In the genomic region with DNA sequence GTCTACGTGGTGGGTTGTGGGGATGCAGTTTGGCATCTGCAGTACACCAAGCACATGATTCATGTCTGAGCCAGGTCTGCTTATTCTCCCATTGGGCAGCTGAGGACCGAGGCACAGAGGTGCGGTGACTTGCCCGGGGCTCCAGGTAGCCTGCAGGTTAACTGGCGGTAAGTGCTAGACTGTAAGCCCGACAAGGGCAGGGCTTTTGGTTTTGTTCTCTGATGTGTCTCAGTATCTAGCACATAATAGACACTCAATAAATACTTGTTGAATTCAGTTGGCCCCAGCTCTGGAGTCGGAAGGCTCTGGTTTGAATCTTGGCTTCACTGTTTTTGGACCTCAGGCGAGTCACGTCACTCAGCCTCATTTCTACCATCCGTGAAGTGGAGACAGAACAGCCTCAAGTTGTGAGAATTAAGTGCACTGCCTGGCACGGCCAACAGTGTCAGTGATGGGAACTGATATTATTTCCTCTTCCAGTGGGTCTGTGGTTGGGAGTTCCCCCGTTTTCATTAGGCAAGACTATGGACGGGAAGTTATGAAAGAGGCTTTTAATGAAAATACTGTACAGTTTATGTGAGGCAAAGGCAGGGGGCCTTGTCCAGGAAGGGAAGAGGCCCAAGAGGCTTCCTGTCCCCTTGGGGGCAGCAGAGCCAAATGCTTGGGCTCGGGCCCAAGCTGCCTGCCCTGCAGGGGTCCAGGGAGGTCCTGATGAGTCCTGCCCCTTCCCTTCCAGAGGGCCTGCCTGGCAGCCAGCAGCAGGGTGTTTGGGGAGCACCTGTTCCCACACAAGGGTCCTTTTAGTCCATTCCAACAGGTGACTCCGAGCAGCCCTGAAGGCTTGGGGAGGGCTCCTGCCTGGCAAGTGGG, we compare ENCODE assay signal across 11 cellular contexts. TPM values are rescaled to one million over a fixed set of nuclear protein-coding genes. Genes with fewer than 3 reads are reported as not detected.
DNase-seq lines count a peak whose midpoint lies in the region; ATAC-seq, FAIRE-seq and TF ChIP-seq lines count a peak whose summit lies in the region.
"Had no signal": no experiment of that assay in that cellular context is flagged by ENCODE, and none has a peak within 500 bp of the region (broad histone marks: within the 10 kb centered on the region; RNA-seq: fewer than 3 reads in every experiment).

No MANE protein-coding gene starts in this region.

- peaks cover 7% of the 10 kb centered on the region for H3K36me3 ChIP-seq in CD8-positive, alpha-beta T cell (ENCODE audit: insufficient read depth, low read length)
- peaks cover 6 to 16% (median 11%) of the 10 kb centered on the region in 4 donors for H3K36me3 ChIP-seq in liver (ENCODE audit: control insufficient read depth in 4 of 4, insufficient read depth in 3 of 4, low read depth in 1 of 4, low read length in 3 of 4)

- POLR2A ChIA-PET in CD8-positive, alpha-beta T cell (lab: Charles Lee) = interaction anchor here (0.7 kb wide), 1 partner anchor 760 kb away, joined by 3 read pairs; no protein-coding TSS in a partner anchor

- peaks cover 2% of the 10 kb centered on the region for H3K27me3 Mint-ChIP-seq in CD8-positive, alpha-beta T cell (ENCODE audit: low read depth)
- no peaks in the 10 kb centered on the region for H3K27me3 Mint-ChIP-seq in activated naive CD8-positive, alpha-beta T cell
- H3K27me3 Mint-ChIP-seq: naive B cell had no signal

- DNase-seq in CD8-positive, alpha-beta T cell = no peak
- DNase-seq in HTR-8/SVneo (ENCODE audit: insufficient read length, low spot score) = no peak
- DNase-seq in NK-92 treated with Interleukin-12 subunit alpha and Interleukin-12 subunit beta, amount 100 ng/mL, for 24 hours (lab: John Stamatoyannopoulos, UW) = no peak
- DNase-seq in amniotic stem cell (lab: John Stamatoyannopoulos, UW) = no peak
- no peak for DNase-seq in D341Med (ENCODE audit: low spot score)
- DNase-seq: effector CD4-positive, alpha-beta T cell; naive B cell; NCI-H1694 had no signal

- H3K27ac Mint-ChIP-seq in CD8-positive, alpha-beta T cell = peak overlapping the region; percentile 41
- H3K27ac Mint-ChIP-seq in activated naive CD8-positive, alpha-beta T cell = peak overlapping the region; percentile 43

- no peak overlapping the region for H3K27ac ChIP-seq in CD8-positive, alpha-beta T cell (ENCODE audit: low read depth, low read length)
- H3K27ac ChIP-seq in liver (ENCODE audit: low read depth in 1 of 2, low read length in 2 of 2) = peak overlapping the region; percentile 40 to 45

- H3K36me3 Mint-ChIP-seq in CD8-positive, alpha-beta T cell = peaks cover 30% of the 10 kb centered on the region
- peaks cover 8% of the 10 kb centered on the region for H3K36me3 Mint-ChIP-seq in activated naive CD8-positive, alpha-beta T cell

- peaks cover 54% of the 10 kb centered on the region for H3K4me1 ChIP-seq in CD8-positive, alpha-beta T cell (ENCODE audit: insufficient read depth, low read length)
- peaks cover 13 to 38% (median 25%) of the 10 kb centered on the region in 4 donors for H3K4me1 ChIP-seq in liver (ENCODE audit: control insufficient read depth in 4 of 4, insufficient read depth in 4 of 4, low read length in 3 of 4)

- intact Hi-C loops in CD8-positive, alpha-beta T cell (cut with DNase I, micrococcal nuclease) = no loop called here

- no peak overlapping the region for H3K4me3 Mint-ChIP-seq in CD8-positive, alpha-beta T cell
- peak overlapping the region; percentile 9 for H3K4me3 Mint-ChIP-seq in activated naive CD8-positive, alpha-beta T cell

- ATAC-seq in CD8-positive, alpha-beta T cell = no peak
- ATAC-seq in HG02678 (IDR thresholded peaks at IDR 0.05; ENCODE audit: unreplicated experiment) = no peak

- no peaks in the 10 kb centered on the region for H3K9me3 Mint-ChIP-seq in CD8-positive, alpha-beta T cell
- no peaks in the 10 kb centered on the region for H3K9me3 Mint-ChIP-seq in activated naive CD8-positive, alpha-beta T cell (ENCODE audit: low read depth)
- H3K9me3 Mint-ChIP-seq: naive B cell had no signal

- WGBS in liver = 83% methylated on average over 15 of the region's 15 CpGs

- peak overlapping the region in 1 of 2 donors; percentile 12 for H3K9ac ChIP-seq in liver (ENCODE audit: low read depth in 1 of 2, low read length in 2 of 2)

- FAIRE-seq in HTR-8/SVneo (lab: Jason Lieb, UNC) = peak; percentile 20

- H3K27me3 ChIP-seq in CD8-positive, alpha-beta T cell (ENCODE audit: insufficient read depth, low read length) = no peaks in the 10 kb centered on the region
- H3K27me3 ChIP-seq in liver (ENCODE audit: control insufficient read depth in 4 of 4, insufficient read depth in 4 of 4, low read length in 3 of 4) = no peaks in the 10 kb centered on the region

- CTCF ChIA-PET in CD8-positive, alpha-beta T cell (lab: Charles Lee) = interaction anchor here (0.9 to 6.7 kb wide), 6 partner anchors 11 to 194 kb away, joined by 3 to 44 read pairs (median 30); partner anchors contain the start of gene LMAN2

- H3K4me3 ChIP-seq in CD8-positive, alpha-beta T cell (ENCODE audit: low read depth, low read length) = no peak overlapping the region
- no peak overlapping the region for H3K4me3 ChIP-seq in liver (ENCODE audit: low read depth in 1 of 3, low read length in 3 of 3)

- no peaks in the 10 kb centered on the region for H3K9me3 ChIP-seq in CD8-positive, alpha-beta T cell (ENCODE audit: low read length)
- H3K9me3 ChIP-seq in liver (ENCODE audit: control insufficient read depth in 4 of 4, low read length in 3 of 4) = no peaks in the 10 kb centered on the region

- H3K4me1 Mint-ChIP-seq in CD8-positive, alpha-beta T cell (ENCODE audit: low read depth) = peaks cover 56% of the 10 kb centered on the region
- peaks cover 49% of the 10 kb centered on the region for H3K4me1 Mint-ChIP-seq in activated naive CD8-positive, alpha-beta T cell (ENCODE audit: low read depth)

- TF ChIP-seq CTCF in CD8-positive, alpha-beta T cell (IDR thresholded peaks at IDR 0.05) = no peak
- no peak for TF ChIP-seq CTCF in liver (IDR thresholded peaks at IDR 0.05; ENCODE audit: low read depth, low read length, missing input control)

- TF ChIP-seq RAD21 in liver (IDR thresholded peaks at IDR 0.05) = no peak

TF ChIP-seq in liver, 16 proteins besides CTCF, POLR2A, EP300 and RAD21:
- no peak for TF ChIP-seq FOXA2 (IDR thresholded peaks at IDR 0.05)
- TF ChIP-seq EGR1 (IDR thresholded peaks at IDR 0.05; ENCODE audit: low read depth in 2 of 2) = peak in 1 of 2 donors; percentile 13
- TF ChIP-seq GABPA (IDR thresholded peaks at IDR 0.05 in 1 of 2, conservative IDR thresholded peaks at IDR 0.05 in 1 of 2) = no peak
- TF ChIP-seq MAX (IDR thresholded peaks at IDR 0.05) = peak; percentile 27
- TF ChIP-seq, protein P1, sequence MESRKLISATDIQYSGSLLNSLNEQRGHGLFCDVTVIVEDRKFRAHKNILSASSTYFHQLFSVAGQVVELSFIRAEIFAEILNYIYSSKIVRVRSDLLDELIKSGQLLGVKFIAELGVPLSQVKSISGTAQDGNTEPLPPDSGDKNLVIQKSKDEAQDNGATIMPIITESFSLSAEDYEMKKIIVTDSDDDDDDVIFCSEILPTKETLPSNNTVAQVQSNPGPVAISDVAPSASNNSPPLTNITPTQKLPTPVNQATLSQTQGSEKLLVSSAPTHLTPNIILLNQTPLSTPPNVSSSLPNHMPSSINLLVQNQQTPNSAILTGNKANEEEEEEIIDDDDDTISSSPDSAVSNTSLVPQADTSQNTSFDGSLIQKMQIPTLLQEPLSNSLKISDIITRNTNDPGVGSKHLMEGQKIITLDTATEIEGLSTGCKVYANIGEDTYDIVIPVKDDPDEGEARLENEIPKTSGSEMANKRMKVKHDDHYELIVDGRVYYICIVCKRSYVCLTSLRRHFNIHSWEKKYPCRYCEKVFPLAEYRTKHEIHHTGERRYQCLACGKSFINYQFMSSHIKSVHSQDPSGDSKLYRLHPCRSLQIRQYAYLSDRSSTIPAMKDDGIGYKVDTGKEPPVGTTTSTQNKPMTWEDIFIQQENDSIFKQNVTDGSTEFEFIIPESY (IDR thresholded peaks at IDR 0.05) = no peak
- TF ChIP-seq, protein P2, sequence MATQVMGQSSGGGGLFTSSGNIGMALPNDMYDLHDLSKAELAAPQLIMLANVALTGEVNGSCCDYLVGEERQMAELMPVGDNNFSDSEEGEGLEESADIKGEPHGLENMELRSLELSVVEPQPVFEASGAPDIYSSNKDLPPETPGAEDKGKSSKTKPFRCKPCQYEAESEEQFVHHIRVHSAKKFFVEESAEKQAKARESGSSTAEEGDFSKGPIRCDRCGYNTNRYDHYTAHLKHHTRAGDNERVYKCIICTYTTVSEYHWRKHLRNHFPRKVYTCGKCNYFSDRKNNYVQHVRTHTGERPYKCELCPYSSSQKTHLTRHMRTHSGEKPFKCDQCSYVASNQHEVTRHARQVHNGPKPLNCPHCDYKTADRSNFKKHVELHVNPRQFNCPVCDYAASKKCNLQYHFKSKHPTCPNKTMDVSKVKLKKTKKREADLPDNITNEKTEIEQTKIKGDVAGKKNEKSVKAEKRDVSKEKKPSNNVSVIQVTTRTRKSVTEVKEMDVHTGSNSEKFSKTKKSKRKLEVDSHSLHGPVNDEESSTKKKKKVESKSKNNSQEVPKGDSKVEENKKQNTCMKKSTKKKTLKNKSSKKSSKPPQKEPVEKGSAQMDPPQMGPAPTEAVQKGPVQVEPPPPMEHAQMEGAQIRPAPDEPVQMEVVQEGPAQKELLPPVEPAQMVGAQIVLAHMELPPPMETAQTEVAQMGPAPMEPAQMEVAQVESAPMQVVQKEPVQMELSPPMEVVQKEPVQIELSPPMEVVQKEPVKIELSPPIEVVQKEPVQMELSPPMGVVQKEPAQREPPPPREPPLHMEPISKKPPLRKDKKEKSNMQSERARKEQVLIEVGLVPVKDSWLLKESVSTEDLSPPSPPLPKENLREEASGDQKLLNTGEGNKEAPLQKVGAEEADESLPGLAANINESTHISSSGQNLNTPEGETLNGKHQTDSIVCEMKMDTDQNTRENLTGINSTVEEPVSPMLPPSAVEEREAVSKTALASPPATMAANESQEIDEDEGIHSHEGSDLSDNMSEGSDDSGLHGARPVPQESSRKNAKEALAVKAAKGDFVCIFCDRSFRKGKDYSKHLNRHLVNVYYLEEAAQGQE (IDR thresholded peaks at IDR 0.05) = no peak
- no peak for TF ChIP-seq JUND (IDR thresholded peaks at IDR 0.05)

RNA-seq across cellular contexts. Expression of gene PRELID1, which starts 3.3 kb away (rescaled TPM):
- total RNA-seq in CD8-positive, alpha-beta T cell = 10 to 100 TPM; 15.5 to 23.7 TPM
- total RNA-seq in liver = 10 to 100 TPM; 47.9 to 58.4 TPM
- polyA plus RNA-seq in liver = 100 to 1,000 TPM; 112 to 200 TPM

RNA-seq across cellular contexts. Expression of gene RAB24, which starts 3.4 kb away (rescaled TPM):
- 10 to 100 TPM; 14.1 to 19.8 TPM for total RNA-seq in CD8-positive, alpha-beta T cell
- 10 to 100 TPM in 1 of 2 donors, 1 to 10 TPM in 1; 8.5 to 10.3 TPM for total RNA-seq in liver
- polyA plus RNA-seq in liver = 10 to 100 TPM; 13.8 to 19.0 TPM

RNA-seq across cellular contexts. Expression of gene MXD3, which starts 4.8 kb away (rescaled TPM):
- 1 to 10 TPM; 6.2 to 8.5 TPM for total RNA-seq in CD8-positive, alpha-beta T cell
- total RNA-seq in liver = 10 to 100 TPM in 1 of 2 donors, 1 to 10 TPM in 1; 6.0 to 36.8 TPM
- 1 to 10 TPM; 1.9 to 8.0 TPM for polyA plus RNA-seq in liver

RNA-seq across cellular contexts. Expression of gene LMAN2, which starts 44.6 kb away (rescaled TPM):
- 10 to 100 TPM; 49.0 to 61.4 TPM for total RNA-seq in CD8-positive, alpha-beta T cell
- 100 to 1,000 TPM; 279 to 478 TPM for total RNA-seq in liver
- polyA plus RNA-seq in liver = 100 to 1,000 TPM; 243 to 449 TPM

RNA-seq across cellular contexts. Expression of gene RGS14, which starts 50.8 kb away (rescaled TPM):
- total RNA-seq in CD8-positive, alpha-beta T cell = 10 to 100 TPM; 22.7 to 23.5 TPM
- 10 to 100 TPM; 10.2 to 53.8 TPM for total RNA-seq in liver
- polyA plus RNA-seq in liver = 10 to 100 TPM; 30.7 to 35.8 TPM
